Comparison of ENCODE assay signal across 20 cellular contexts in genomic region chr3:186742618-186743335, GRCh38. TPM values are rescaled to one million over a fixed set of nuclear protein-coding genes. Genes with fewer than 3 reads are reported as not detected.
A peak's percentile ranks its signal among the peaks of the same experiment; 100 is the strongest.
DNase-seq lines count a peak whose midpoint lies in the region; ATAC-seq, FAIRE-seq and TF ChIP-seq lines count a peak whose summit lies in the region.
"Had no signal": no experiment of that assay in that cellular context is flagged by ENCODE, and none has a peak within 500 bp of the region (broad histone marks: within the 10 kb centered on the region; RNA-seq: fewer than 3 reads in every experiment).

No MANE protein-coding gene starts in this region.

- H3K9me1 ChIP-seq in IMR-90 (ENCODE audit: insufficient read depth, low read length): no peaks in the 10 kb centered on the region

- H4K20me1 ChIP-seq in IMR-90 (ENCODE audit: insufficient read depth, low read length): no peaks in the 10 kb centered on the region
- no peaks in the 10 kb centered on the region for H4K20me1 ChIP-seq in HepG2 (ENCODE audit: insufficient read depth, low read length)

- DNase-seq in IMR-90 (peak; percentile 23), choroid plexus epithelial cell (ENCODE audit: low read depth) (peak; percentile 17), HepG2 (ENCODE audit: low spot score) (peak; percentile 80), Right ventricle myocardium inferior (ENCODE audit: missing footprints) (no peak), NCI-H524 treated with DMSO at 0.1 percent for 48 hours (lab: John Stamatoyannopoulos, UW) (no peak), WERI-Rb-1 (no peak), transverse colon (no peak)
- DNase-seq: ACHN, C1 segment of cervical spinal cord, DMS79 treated with DMSO at 0.1 percent for 48 hours, MG63, NCI-H1092 treated with DMSO at 0.1 percent for 48 hours, NCI-H146, NCI-H2081, NCI-H2171 treated with DMSO at 0.1 percent for 48 hours, NCI-H446, NCI-H69, SHP77 had no signal

- no peak overlapping the region for H2BK120ac ChIP-seq in IMR-90 (ENCODE audit: low read depth, low read length)

- TF ChIP-seq RAD21 in IMR-90 (IDR thresholded peaks at IDR 0.05; ENCODE audit: low read length) (no peak), HepG2 (CRISPR knock-in tag; IDR thresholded peaks at IDR 0.05) (no peak)

- no peaks in the 10 kb centered on the region for H3K79me2 ChIP-seq in HepG2 (ENCODE audit: insufficient read depth, low read length)

- no peak overlapping the region for H4K5ac ChIP-seq in IMR-90 (ENCODE audit: low read depth, low read length)

- no peak overlapping the region for H3K56ac ChIP-seq in IMR-90 (ENCODE audit: extremely low read depth, insufficient read depth, low read length)

- H4K91ac ChIP-seq in IMR-90 (ENCODE audit: insufficient read depth, low read depth, low read length): no peak overlapping the region

- H3K79me1 ChIP-seq in IMR-90 (ENCODE audit: low read depth in 1 of 2, low read length in 2 of 2): no peaks in the 10 kb centered on the region

- H3K27ac ChIP-seq in IMR-90 (ENCODE audit: insufficient read depth, low read length) (no peak overlapping the region), HepG2 (ENCODE audit: extremely low read length, insufficient read depth, low read length) (peak overlapping the region; percentile 71), WERI-Rb-1 (no peak overlapping the region), transverse colon (no peak overlapping the region)
- H3K27ac ChIP-seq: SK-N-MC had no signal

- H3K36me3 ChIP-seq in IMR-90 (ENCODE audit: control insufficient read depth, insufficient read depth, low read length) (no peaks in the 10 kb centered on the region), HepG2 (replicated peaks in 1 of 2; ENCODE audit: control insufficient read depth in 1 of 2, insufficient read depth in 2 of 2, low read length in 2 of 2) (no peaks in the 10 kb centered on the region), WERI-Rb-1 (no peaks in the 10 kb centered on the region), transverse colon (no peaks in the 10 kb centered on the region)
- H3K36me3 ChIP-seq: MG63 had no signal

- no peak overlapping the region for H2AK5ac ChIP-seq in IMR-90 (ENCODE audit: low read depth, low read length)

- H3K4me3 ChIP-seq in IMR-90 (ENCODE audit: insufficient read depth, low read depth, low read length): no peak overlapping the region
- H3K4me3 ChIP-seq in choroid plexus epithelial cell (ENCODE audit: low read depth, low read length): no peak overlapping the region
- H3K4me3 ChIP-seq in HepG2 (replicated peaks in 1 of 3; ENCODE audit: insufficient read depth in 1 of 3, low read depth in 2 of 3, low read length in 3 of 3): peak overlapping the region in 2 of 3 experiments; percentile 4 to 41; a peak in 2 of 6 replicates
- H3K4me3 ChIP-seq in WERI-Rb-1 (ENCODE audit: low read depth, low read length): no peak overlapping the region
- H3K4me3 ChIP-seq in transverse colon: no peak overlapping the region
- H3K4me3 ChIP-seq: MG63, SK-N-MC had no signal

- no peak overlapping the region for H4K8ac ChIP-seq in IMR-90 (ENCODE audit: low read depth in 2 of 2, low read length in 2 of 2)

- TF ChIP-seq EP300 in HepG2 (IDR thresholded peaks at IDR 0.05; ENCODE audit: low read depth in 2 of 2, low read length in 2 of 2) (peak in 1 of 2 experiments; percentile 84; a peak in 2 of 4 replicates), HepG2 (CRISPR knock-in tag; IDR thresholded peaks at IDR 0.05; ENCODE audit: borderline replicate concordance) (no peak), transverse colon (IDR thresholded peaks at IDR 0.05; ENCODE audit: low read depth) (no peak)

- H2AK9ac ChIP-seq in IMR-90 (replicated peaks; ENCODE audit: low read depth, low read length, poor library complexity): no peak overlapping the region

- H2BK20ac ChIP-seq in IMR-90 (ENCODE audit: low read depth, low read length): no peak overlapping the region

- intact Hi-C loops in IMR-90 (cut with micrococcal nuclease) (loop anchor here (5.0 kb wide), 1 partner anchor 1690 kb away; no protein-coding TSS in a partner anchor), HepG2 (cut with micrococcal nuclease; ENCODE audit: unreplicated experiment) (no loop called here), Right ventricle myocardium inferior (cut with DNase I) (no loop called here), transverse colon (cut with DNase I; ENCODE audit: low total_unique reads) (no loop called here)

- CTCF ChIA-PET in IMR-90 (lab: Yijun Ruan, JAX): no interaction called here
- CTCF ChIA-PET in HepG2 (lab: Yijun Ruan, JAX; ENCODE audit: low intra/inter-chr PET ratio, low total read pairs): no interaction called here

- H3K27me3 ChIP-seq in IMR-90 (ENCODE audit: control insufficient read depth, insufficient read depth, low read length) (no peaks in the 10 kb centered on the region; the same call in 1 of the 2 replicates), HepG2 (ENCODE audit: control insufficient read depth in 1 of 2, insufficient read depth in 2 of 2, low read length in 2 of 2) (no peaks in the 10 kb centered on the region), WERI-Rb-1 (ENCODE audit: insufficient read depth, low read depth, severe bottlenecking) (peaks cover 4% of the 10 kb centered on the region), transverse colon (no peaks in the 10 kb centered on the region)
- H3K27me3 ChIP-seq: MG63 had no signal

- no peak overlapping the region for H2BK15ac ChIP-seq in IMR-90 (ENCODE audit: low read depth, low read length)

- H3K9ac ChIP-seq in IMR-90 (ENCODE audit: low read depth, low read length): no peak overlapping the region
- no peak overlapping the region for H3K9ac ChIP-seq in HepG2 (ENCODE audit: insufficient read depth, low read depth, low read length)

- ATAC-seq in IMR-90 (ENCODE audit: low read depth) (peak; percentile 65), HepG2 (peak; percentile 67), Right ventricle myocardium inferior (no peak)

- POLR2A ChIA-PET in IMR-90 (lab: Charles Lee; ENCODE audit: unreplicated experiment): no interaction called here
- POLR2A ChIA-PET in HepG2 (lab: Yijun Ruan, JAX): interaction anchor here (0.6 to 2.1 kb wide), 7 partner anchors 11 to 153 kb away, joined by 3 to 9 read pairs (median 3); partner anchors contain the start of genes AHSG and EIF4A2

- H2AFZ ChIP-seq in IMR-90 (replicated peaks; ENCODE audit: low read length, poor library complexity) (no peak overlapping the region), HepG2 (ENCODE audit: low read length) (no peak overlapping the region)

- H3K9me3 ChIP-seq in IMR-90 (ENCODE audit: control insufficient read depth, insufficient read depth, low read length) (no peaks in the 10 kb centered on the region), HepG2 (ENCODE audit: low read length) (no peaks in the 10 kb centered on the region), WERI-Rb-1 (ENCODE audit: severe bottlenecking) (no peaks in the 10 kb centered on the region), transverse colon (no peaks in the 10 kb centered on the region)
- H3K9me3 ChIP-seq: MG63 had no signal

- no peak overlapping the region for H3K18ac ChIP-seq in IMR-90 (ENCODE audit: low read depth, low read length)

- no peak for TF ChIP-seq CTCF in IMR-90 (conservative IDR thresholded peaks at IDR 0.05; ENCODE audit: low read depth, low read length)
- no peak for TF ChIP-seq CTCF in choroid plexus epithelial cell (conservative IDR thresholded peaks at IDR 0.05; ENCODE audit: low read depth, low read length)
- TF ChIP-seq CTCF in HepG2 (CRISPR knock-in tag; IDR thresholded peaks at IDR 0.05): no peak
- no peak for TF ChIP-seq CTCF in WERI-Rb-1 (IDR thresholded peaks at IDR 0.05; ENCODE audit: low read depth, low read length)
- TF ChIP-seq CTCF in transverse colon (IDR thresholded peaks at IDR 0.05): no peak

- 0 out of 2 replicates have a peak overlapping the region, but pooled peaks have one; percentile 46 for H3K4me2 ChIP-seq in IMR-90 (ENCODE audit: low read depth, low read length)
- H3K4me2 ChIP-seq in HepG2 (ENCODE audit: low read depth, low read length): peak overlapping the region; percentile 70

- no peak overlapping the region for H2BK5ac ChIP-seq in IMR-90 (ENCODE audit: low read depth, low read length, poor library complexity, severe bottlenecking)

- dilution Hi-C loops in IMR-90 (cut with HindIII; ENCODE audit: low sequenced_read_pairs, unreplicated experiment): no loop called here

- H3K4me1 ChIP-seq in IMR-90 (ENCODE audit: control insufficient read depth, insufficient read depth, low read length) (peaks cover 3% of the 10 kb centered on the region; the same call in 1 of the 2 replicates), HepG2 (ENCODE audit: insufficient read depth, low read length) (peaks cover 58% of the 10 kb centered on the region), transverse colon (peaks cover 0 to 20% (median 10%) of the 10 kb centered on the region in 4 donors)

- H3K4ac ChIP-seq in IMR-90 (ENCODE audit: low read depth, low read length): no peak overlapping the region

- no peak overlapping the region for H3K23ac ChIP-seq in IMR-90 (ENCODE audit: low read depth, low read length)

- peak; percentile 4 for FAIRE-seq in HepG2 (lab: Jason Lieb, UNC)
- FAIRE-seq: H54 had no signal

- WGBS in IMR-90 (ENCODE audit: extremely low coverage in 2 of 2, insufficient read length in 1 of 2), 2 experiments: no CpG with 5 or more reads among the region's 7 CpGs
- 19% methylated on average over 7 of the region's 7 CpGs for WGBS in HepG2 (ENCODE audit: low lambda C conversion rate)
- 71 to 78% methylated on average over 7 of the region's 7 CpGs for WGBS in transverse colon (ENCODE audit: low coverage in 1 of 2), 2 donors

- in situ Hi-C loops in IMR-90 (cut with MboI; ENCODE audit: low sequenced_read_pairs): no loop called here
- in situ Hi-C loops in HepG2 (cut with HindIII; ENCODE audit: extremely low pct_ligation_motif_present, low pct_unique_long_range_greater_than_20kb): no loop called here
- in situ Hi-C loops in transverse colon (cut with MboI; ENCODE audit: low pct_ligation_motif_present in 1 of 4, low pct_unique_long_range_greater_than_20kb in 1 of 4, low sequenced_read_pairs in 3 of 4): no loop called here

- H3K14ac ChIP-seq in IMR-90 (replicated peaks; ENCODE audit: low read depth, low read length): no peak overlapping the region

- BruUV-seq in IMR-90 (replicated peaks; lab: Mats Ljungman, UMichigan): no TSS peak
- no TSS peak for BruUV-seq in HepG2 (replicated peaks; lab: Mats Ljungman, UMichigan)

- TF ChIP-seq POLR2A in IMR-90 (IDR thresholded peaks at IDR 0.05; ENCODE audit: low read depth, low read length): no peak
- TF ChIP-seq POLR2A in HepG2 (IDR thresholded peaks at IDR 0.05; ENCODE audit: insufficient read depth in 1 of 2, low read depth in 2 of 2, low read length in 2 of 2): no peak
- no peak for TF ChIP-seq POLR2A in transverse colon (IDR thresholded peaks at IDR 0.05)

RNA-seq across cellular contexts. Expression of gene KNG1, which starts 25.6 kb away (rescaled TPM):
- total RNA-seq in IMR-90 (2012; rRNA removed) (not detected in 2 replicates), HepG2 (2016; rRNA removed; fragmentation: Illumina TruSeq; extraction: Trizol) (3.5 and 7.0 TPM in 2 replicates), Right ventricle myocardium inferior (0.62 TPM), transverse colon (1 to 10 TPM in 2 of 4 donors, not detected in 2; 1.6 to 2.0 TPM)
- polyA plus RNA-seq in IMR-90 (2012; rRNA removed) (not detected in 2 replicates), HepG2 (2011; rRNA removed) (6.5 and 8.1 TPM in 2 replicates)
- polyA plus RNA-seq in IMR-90 (2012; cell fraction: cytosol; rRNA removed): not detected in 2 replicates
- not detected in 2 replicates for polyA plus RNA-seq in IMR-90 (2012; cell fraction: nucleus; rRNA removed; ENCODE audit: low replicate concordance)
- total RNA-seq in HepG2 (2016; cell fraction: cytosol; rRNA removed; fragmentation: Illumina TruSeq; extraction: Trizol; ENCODE audit: low read depth): 0.79 and 1.1 TPM in 2 replicates
- total RNA-seq in HepG2 (2016; cell fraction: insoluble cytoplasmic fraction; rRNA removed; fragmentation: Illumina TruSeq; extraction: Trizol): 3.2 and 6.2 TPM in 2 replicates
- 1.4 and 1.9 TPM in 2 replicates for total RNA-seq in HepG2 (2016; cell fraction: membrane; rRNA removed; fragmentation: Illumina TruSeq; extraction: Trizol)
- 5.9 and 6.8 TPM in 2 replicates for total RNA-seq in HepG2 (2016; cell fraction: nucleus; rRNA removed; fragmentation: Illumina TruSeq; extraction: Trizol)
- 3.1 and 7.2 TPM in 2 replicates for polyA plus RNA-seq in HepG2 (2011; cell fraction: cytosol; rRNA removed)
- polyA plus RNA-seq in HepG2 (2011; cell fraction: nucleus; rRNA removed): 5.2 and 7.9 TPM in 2 replicates
- 12.8 and 13.5 TPM in 2 replicates for polyA plus RNA-seq in HepG2 (2012)
- 1.0 and 1.3 TPM in 2 replicates for polyA plus RNA-seq in HepG2 (2016; cell fraction: cytosol; fragmentation: Illumina TruSeq; extraction: Trizol; ENCODE audit: low read depth)
- polyA plus RNA-seq in HepG2 (2016; cell fraction: insoluble cytoplasmic fraction; fragmentation: Illumina TruSeq; extraction: Trizol; ENCODE audit: low read depth): 3.7 and 3.9 TPM in 2 replicates
- 1.2 and 1.4 TPM in 2 replicates for polyA plus RNA-seq in HepG2 (2016; cell fraction: membrane; fragmentation: Illumina TruSeq; extraction: Trizol; ENCODE audit: low read depth)
- polyA plus RNA-seq in HepG2 (2016; cell fraction: nucleus; fragmentation: Illumina TruSeq; extraction: Trizol; ENCODE audit: insufficient read depth, low read depth): 7.8 and 10.3 TPM in 2 replicates
- 3.1 TPM in 1 of 2 replicates, not detected in the other for polyA minus RNA-seq in HepG2 (2011; rRNA and poly(A)+ RNA removed; ENCODE audit: low replicate concordance)
- 1.8 and 3.5 TPM in 2 replicates for polyA minus RNA-seq in HepG2 (2011; cell fraction: cytosol; rRNA and poly(A)+ RNA removed)
- polyA minus RNA-seq in HepG2 (2011; cell fraction: nucleus; rRNA and poly(A)+ RNA removed): 2.6 and 4.5 TPM in 2 replicates

RNA-seq across cellular contexts. Expression of gene EIF4A2, which starts 40.6 kb away (rescaled TPM):
- 310 and 449 TPM in 2 replicates for total RNA-seq in IMR-90 (2012; rRNA removed)
- 259 and 320 TPM in 2 replicates for polyA plus RNA-seq in IMR-90 (2012; rRNA removed)
- polyA plus RNA-seq in IMR-90 (2012; cell fraction: cytosol; rRNA removed): 50.3 and 161 TPM in 2 replicates
- polyA plus RNA-seq in IMR-90 (2012; cell fraction: nucleus; rRNA removed; ENCODE audit: low replicate concordance): 69.0 and 691 TPM in 2 replicates
- 446 and 480 TPM in 2 replicates for total RNA-seq in HepG2 (2016; rRNA removed; fragmentation: Illumina TruSeq; extraction: Trizol)
- 146 and 165 TPM in 2 replicates for total RNA-seq in HepG2 (2016; cell fraction: cytosol; rRNA removed; fragmentation: Illumina TruSeq; extraction: Trizol; ENCODE audit: low read depth)
- 450 and 480 TPM in 2 replicates for total RNA-seq in HepG2 (2016; cell fraction: insoluble cytoplasmic fraction; rRNA removed; fragmentation: Illumina TruSeq; extraction: Trizol)
- 286 and 327 TPM in 2 replicates for total RNA-seq in HepG2 (2016; cell fraction: membrane; rRNA removed; fragmentation: Illumina TruSeq; extraction: Trizol)
- total RNA-seq in HepG2 (2016; cell fraction: nucleus; rRNA removed; fragmentation: Illumina TruSeq; extraction: Trizol): 656 and 709 TPM in 2 replicates
- 475 and 596 TPM in 2 replicates for polyA plus RNA-seq in HepG2 (2011; rRNA removed)
- 247 and 610 TPM in 2 replicates for polyA plus RNA-seq in HepG2 (2011; cell fraction: cytosol; rRNA removed)
- polyA plus RNA-seq in HepG2 (2011; cell fraction: nucleus; rRNA removed): 443 and 672 TPM in 2 replicates
- polyA plus RNA-seq in HepG2 (2012): 536 and 611 TPM in 2 replicates
- polyA plus RNA-seq in HepG2 (2016; cell fraction: cytosol; fragmentation: Illumina TruSeq; extraction: Trizol; ENCODE audit: low read depth): 52.8 and 60.6 TPM in 2 replicates
- 340 and 366 TPM in 2 replicates for polyA plus RNA-seq in HepG2 (2016; cell fraction: insoluble cytoplasmic fraction; fragmentation: Illumina TruSeq; extraction: Trizol; ENCODE audit: low read depth)
- polyA plus RNA-seq in HepG2 (2016; cell fraction: membrane; fragmentation: Illumina TruSeq; extraction: Trizol; ENCODE audit: low read depth): 139 and 154 TPM in 2 replicates
- 727 and 748 TPM in 2 replicates for polyA plus RNA-seq in HepG2 (2016; cell fraction: nucleus; fragmentation: Illumina TruSeq; extraction: Trizol; ENCODE audit: insufficient read depth, low read depth)
- polyA minus RNA-seq in HepG2 (2011; rRNA and poly(A)+ RNA removed; ENCODE audit: low replicate concordance): 191 and 270 TPM in 2 replicates
- polyA minus RNA-seq in HepG2 (2011; cell fraction: cytosol; rRNA and poly(A)+ RNA removed): 288 and 321 TPM in 2 replicates
- polyA minus RNA-seq in HepG2 (2011; cell fraction: nucleus; rRNA and poly(A)+ RNA removed): 1,137 and 1,381 TPM in 2 replicates
- total RNA-seq in Right ventricle myocardium inferior: 422 TPM
- total RNA-seq in transverse colon: 100 to 1,000 TPM; 146 to 550 (median 353) TPM

Comparison
In these comparisons a context has a peak if more than half of its experiments do, and no peak if none do; other contexts are left out.
1. DNase-seq: peak in IMR-90 (single experiment), choroid plexus epithelial cell (single experiment) and HepG2 (single experiment); none in Right ventricle myocardium inferior (single experiment), NCI-H524 treated with DMSO at 0.1 percent for 48 hours (single experiment), WERI-Rb-1 (single experiment) and transverse colon (single experiment).
2. H3K4me3 ChIP-seq: peak in HepG2 (2 of 3); none in IMR-90 (single experiment), choroid plexus epithelial cell (single experiment), WERI-Rb-1 (single experiment) and transverse colon (0 of 4).